In the genomic region with DNA sequence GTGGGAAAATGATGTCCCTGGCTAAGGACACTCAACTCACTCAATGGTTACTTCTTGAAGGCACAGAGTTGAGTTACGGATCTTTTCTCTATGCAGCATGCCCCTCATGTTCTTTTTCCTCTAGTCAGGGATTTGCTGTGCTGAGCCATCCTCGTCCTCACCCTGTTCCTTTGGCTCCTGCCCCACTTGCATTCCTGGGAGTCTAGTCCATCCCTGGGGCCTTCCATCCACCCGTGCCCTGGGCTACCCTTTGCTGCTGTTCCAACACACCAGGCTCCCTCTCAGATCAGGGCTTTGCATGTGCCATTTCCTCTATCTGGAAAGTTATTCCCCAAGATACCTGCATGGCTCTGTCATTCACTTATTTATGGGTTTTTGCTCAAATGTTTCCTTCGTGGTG, we compare ENCODE assay signal across 1 cellular context.
TF ChIP-seq lines count a peak whose summit lies in the region.

No MANE protein-coding gene starts in this region.

TF ChIP-seq in HCT116, 20 proteins besides CTCF, POLR2A, EP300 and RAD21:
- TF ChIP-seq ELF1 (IDR thresholded peaks at IDR 0.05; ENCODE audit: borderline replicate concordance, low read depth), result no peak
- no peak for TF ChIP-seq YY1 (IDR thresholded peaks at IDR 0.05; ENCODE audit: extremely low read depth, insufficient replicate concordance, low read depth, low read length)
- no peak for TF ChIP-seq JUND (IDR thresholded peaks at IDR 0.05)
- no peak for TF ChIP-seq ZNF274 (IDR thresholded peaks at IDR 0.05; ENCODE audit: low read depth, low read length)
- TF ChIP-seq EZH2 (IDR thresholded peaks at IDR 0.05), result no peak
- no peak for TF ChIP-seq ZBTB33 (IDR thresholded peaks at IDR 0.05; ENCODE audit: extremely low read depth, insufficient replicate concordance, low read length)
- TF ChIP-seq EZH2phosphoT487 (IDR thresholded peaks at IDR 0.05; ENCODE audit: borderline replicate concordance), result no peak
- TF ChIP-seq SIN3A (IDR thresholded peaks at IDR 0.05; ENCODE audit: low read depth), result no peak
- TF ChIP-seq, protein P1, sequence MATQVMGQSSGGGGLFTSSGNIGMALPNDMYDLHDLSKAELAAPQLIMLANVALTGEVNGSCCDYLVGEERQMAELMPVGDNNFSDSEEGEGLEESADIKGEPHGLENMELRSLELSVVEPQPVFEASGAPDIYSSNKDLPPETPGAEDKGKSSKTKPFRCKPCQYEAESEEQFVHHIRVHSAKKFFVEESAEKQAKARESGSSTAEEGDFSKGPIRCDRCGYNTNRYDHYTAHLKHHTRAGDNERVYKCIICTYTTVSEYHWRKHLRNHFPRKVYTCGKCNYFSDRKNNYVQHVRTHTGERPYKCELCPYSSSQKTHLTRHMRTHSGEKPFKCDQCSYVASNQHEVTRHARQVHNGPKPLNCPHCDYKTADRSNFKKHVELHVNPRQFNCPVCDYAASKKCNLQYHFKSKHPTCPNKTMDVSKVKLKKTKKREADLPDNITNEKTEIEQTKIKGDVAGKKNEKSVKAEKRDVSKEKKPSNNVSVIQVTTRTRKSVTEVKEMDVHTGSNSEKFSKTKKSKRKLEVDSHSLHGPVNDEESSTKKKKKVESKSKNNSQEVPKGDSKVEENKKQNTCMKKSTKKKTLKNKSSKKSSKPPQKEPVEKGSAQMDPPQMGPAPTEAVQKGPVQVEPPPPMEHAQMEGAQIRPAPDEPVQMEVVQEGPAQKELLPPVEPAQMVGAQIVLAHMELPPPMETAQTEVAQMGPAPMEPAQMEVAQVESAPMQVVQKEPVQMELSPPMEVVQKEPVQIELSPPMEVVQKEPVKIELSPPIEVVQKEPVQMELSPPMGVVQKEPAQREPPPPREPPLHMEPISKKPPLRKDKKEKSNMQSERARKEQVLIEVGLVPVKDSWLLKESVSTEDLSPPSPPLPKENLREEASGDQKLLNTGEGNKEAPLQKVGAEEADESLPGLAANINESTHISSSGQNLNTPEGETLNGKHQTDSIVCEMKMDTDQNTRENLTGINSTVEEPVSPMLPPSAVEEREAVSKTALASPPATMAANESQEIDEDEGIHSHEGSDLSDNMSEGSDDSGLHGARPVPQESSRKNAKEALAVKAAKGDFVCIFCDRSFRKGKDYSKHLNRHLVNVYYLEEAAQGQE (IDR thresholded peaks at IDR 0.05; ENCODE audit: low read depth), result no peak
- no peak for TF ChIP-seq POLR2AphosphoS5 (IDR thresholded peaks at IDR 0.05; ENCODE audit: low read depth, low read length)
- no peak for TF ChIP-seq CEBPB (IDR thresholded peaks at IDR 0.05; ENCODE audit: low read depth)
- no peak for TF ChIP-seq SP1 (IDR thresholded peaks at IDR 0.05; ENCODE audit: low read depth)
